In genomic region chr9:128254855-128255759, GRCh38 we compare ENCODE assay signal across 8 cellular contexts. TPM values are rescaled to one million over a fixed set of nuclear protein-coding genes. Genes with fewer than 3 reads are reported as not detected.
DNase-seq lines count a peak whose midpoint lies in the region; FAIRE-seq and TF ChIP-seq lines count a peak whose summit lies in the region.

No MANE protein-coding gene starts in this region.

- peaks cover 20 to 23% of the 10 kb centered on the region in 2 donors for H3K36me3 ChIP-seq in kidney (ENCODE audit: control insufficient read depth in 1 of 2, insufficient read depth in 2 of 2, low read length in 2 of 2)

- H3K27ac ChIP-seq in kidney (ENCODE audit: low read depth in 2 of 2, low read length in 2 of 2): no peak overlapping the region

- peaks cover 4% of the 10 kb centered on the region for H3K4me1 Mint-ChIP-seq in brain

- intact Hi-C loops in kidney (cut with DNase I): no loop called here

- DNase-seq in Daoy (ENCODE audit: low read depth) (peak; percentile 74), T-helper 9 cell (peak; percentile 50), kidney (peak; percentile 87), foreskin melanocyte (no peak), DMS79 (lab: John Stamatoyannopoulos, UW) (no peak)
- peak; percentile 29 for DNase-seq in Jurkat, Clone E6-1 (ENCODE audit: low read depth, low spot score)
- peak; percentile 58 for DNase-seq in stimulated activated CD4-positive, alpha-beta T cell treated with anti-CD3 and anti-CD28 coated beads, Interleukin-4, amount 100 ng/mL, for 24 hours

- no peak overlapping the region for H3K4me3 Mint-ChIP-seq in brain

- H3K4me1 ChIP-seq in kidney (ENCODE audit: control insufficient read depth in 1 of 2, insufficient read depth in 1 of 2, low read depth in 1 of 2, low read length in 2 of 2): peaks cover 0 to 7% of the 10 kb centered on the region in 2 donors

- H3K4me3 ChIP-seq in Jurkat, Clone E6-1 (ENCODE audit: low read length): no peak overlapping the region
- H3K4me3 ChIP-seq in kidney (ENCODE audit: low read length in 2 of 2): no peak overlapping the region

- FAIRE-seq in kidney (lab: Jason Lieb, UNC): no peak

- H3K27ac Mint-ChIP-seq in brain: peak overlapping the region; percentile 27 to 91 (median 76)

- H3K9me3 ChIP-seq in kidney (ENCODE audit: control insufficient read depth in 1 of 2, low read length in 2 of 2): no peaks in the 10 kb centered on the region

- no peaks in the 10 kb centered on the region for H3K9me3 Mint-ChIP-seq in brain

- TF ChIP-seq CTCF in brain (conservative IDR thresholded peaks at IDR 0.05): peak; percentile 70 to 87
- TF ChIP-seq CTCF in kidney (IDR thresholded peaks at IDR 0.05; ENCODE audit: borderline replicate concordance, extremely low read depth, insufficient read depth): peak; percentile 52

- peaks cover 4% of the 10 kb centered on the region for H3K27me3 Mint-ChIP-seq in brain

- H3K36me3 Mint-ChIP-seq in brain: peaks cover 19% of the 10 kb centered on the region

- H3K9ac ChIP-seq in kidney (ENCODE audit: low read length in 2 of 2): no peak overlapping the region

RNA-seq across cellular contexts. Expression of gene GOLGA2, which starts 20.7 kb away (rescaled TPM):
- 76.5 and 85.5 TPM in 2 replicates for total RNA-seq in Daoy (2014; rRNA removed; shearing (Covaris generic))
- polyA plus RNA-seq in Jurkat, Clone E6-1 (2012; ENCODE audit: insufficient read depth, insufficient read length): 49.7 TPM
- polyA plus RNA-seq in brain (ENCODE audit: insufficient read depth, low read depth, low replicate concordance): 78.8 TPM
- total RNA-seq in kidney: 79.7 TPM
- polyA plus RNA-seq in kidney (ENCODE audit: insufficient read depth, low read depth, low replicate concordance): 42.9 TPM

RNA-seq across cellular contexts. Expression of gene SWI5, which starts 21.0 kb away (rescaled TPM):
- 72.8 and 93.9 TPM in 2 replicates for total RNA-seq in Daoy (2014; rRNA removed; shearing (Covaris generic))
- 62.3 TPM for polyA plus RNA-seq in Jurkat, Clone E6-1 (2012; ENCODE audit: insufficient read depth, insufficient read length)
- polyA plus RNA-seq in brain (ENCODE audit: insufficient read depth, low read depth, low replicate concordance): 56.7 TPM
- 20.3 TPM for total RNA-seq in kidney
- polyA plus RNA-seq in kidney (ENCODE audit: insufficient read depth, low read depth, low replicate concordance): 67.8 TPM

RNA-seq across cellular contexts. Expression of gene DNM1, which starts 51.9 kb away (rescaled TPM):
- total RNA-seq in Daoy (2014; rRNA removed; shearing (Covaris generic)): 8.5 and 12.3 TPM in 2 replicates
- polyA plus RNA-seq in Jurkat, Clone E6-1 (2012; ENCODE audit: insufficient read depth, insufficient read length): 14.7 TPM
- polyA plus RNA-seq in brain (ENCODE audit: insufficient read depth, low read depth, low replicate concordance) (191 TPM), kidney (ENCODE audit: insufficient read depth, low read depth, low replicate concordance) (7.3 TPM)
- 22.6 TPM for total RNA-seq in kidney

Comparison
In these comparisons a context has a peak if more than half of its experiments do, and no peak if none do; other contexts are left out.
1. DNase-seq: peak in Daoy (single experiment), Jurkat, Clone E6-1 (single experiment), T-helper 9 cell (single experiment), kidney (single experiment) and stimulated activated CD4-positive, alpha-beta T cell treated with anti-CD3 and anti-CD28 coated beads, Interleukin-4, amount 100 ng/mL, for 24 hours (single experiment); none in foreskin melanocyte (single experiment) and DMS79 (single experiment).